ENCODE assay signal across 8 cellular contexts in genomic region chr10:29734980-29735627, GRCh38.
DNase-seq lines count a peak whose midpoint lies in the region; ATAC-seq and TF ChIP-seq lines count a peak whose summit lies in the region.

No MANE protein-coding gene starts in this region.

- peak overlapping the region; percentile 98 for H3K4me2 ChIP-seq in hepatocyte

- H3K4me3 ChIP-seq in AG10803 (ENCODE audit: low read length): peak overlapping the region; percentile 62
- peak overlapping the region; percentile 82 for H3K4me3 ChIP-seq in hepatocyte
- H3K4me3 ChIP-seq in skeletal muscle cell (ENCODE audit: low read depth, low read length): peak overlapping the region; percentile 75

- H2AFZ ChIP-seq in hepatocyte: peak overlapping the region; percentile 66

- DNase-seq in AG10803 (ENCODE audit: low read depth): no peak
- peak; percentile 29 for DNase-seq in amniotic stem cell (lab: John Stamatoyannopoulos, UW)
- DNase-seq in hepatocyte (ENCODE audit: low spot score): peak; percentile 71
- no peak for DNase-seq in skeletal muscle cell (ENCODE audit: low read depth)
- no peak for DNase-seq in DMS153 treated with DMSO at 0.1 percent for 48 hours (lab: John Stamatoyannopoulos, UW; ENCODE audit: unreplicated experiment)

- under 1% methylated on average over 40 of the region's 77 CpGs for WGBS in hepatocyte (ENCODE audit: low lambda C conversion rate, missing lambda C conversion rate)

- no peaks in the 10 kb centered on the region for H3K9me2 ChIP-seq in hepatocyte (replicated peaks; ENCODE audit: insufficient read depth)

- ATAC-seq in GM19025 (IDR thresholded peaks at IDR 0.05; ENCODE audit: low read depth, unreplicated experiment) (peak; percentile 54), HG03175 (IDR thresholded peaks at IDR 0.05; ENCODE audit: unreplicated experiment) (peak; percentile 41), SK-N-SH treated with all-trans-retinoic acid at 6 μM for 48 hours (peak; percentile 14)

- no peaks in the 10 kb centered on the region for H3K36me3 ChIP-seq in hepatocyte (replicated peaks; ENCODE audit: insufficient read depth, low read depth)

- peaks cover 20% of the 10 kb centered on the region for H3K4me1 ChIP-seq in hepatocyte (ENCODE audit: insufficient read depth)

- peak overlapping the region; percentile 91 for H3K27ac ChIP-seq in hepatocyte

- H4K20me1 ChIP-seq in hepatocyte (ENCODE audit: insufficient read depth, poor library complexity, severe bottlenecking): peaks cover 29% of the 10 kb centered on the region

- no peak for TF ChIP-seq CTCF in AG10803 (conservative IDR thresholded peaks at IDR 0.05; ENCODE audit: low read length)
- no peak for TF ChIP-seq CTCF in hepatocyte (IDR thresholded peaks at IDR 0.05; ENCODE audit: poor library complexity)

- H3K9me3 ChIP-seq in hepatocyte (ENCODE audit: low read depth): no peaks in the 10 kb centered on the region

- no peaks in the 10 kb centered on the region for H3K27me3 ChIP-seq in hepatocyte

- H3K79me2 ChIP-seq in hepatocyte: peaks cover 49% of the 10 kb centered on the region

TF ChIP-seq in SK-N-SH treated with all-trans-retinoic acid at 6 μM for 48 hours, 23 proteins besides CTCF, POLR2A, EP300 and RAD21:
- TF ChIP-seq TCF4 (CRISPR knock-in tag; IDR thresholded peaks at IDR 0.05; ENCODE audit: borderline replicate concordance) (no peak), ARNTL (CRISPR knock-in tag; IDR thresholded peaks at IDR 0.05; ENCODE audit: borderline replicate concordance, low read depth) (no peak), ESRRG (CRISPR knock-in tag; IDR thresholded peaks at IDR 0.05) (no peak), TOX (CRISPR knock-in tag; IDR thresholded peaks at IDR 0.05; ENCODE audit: borderline replicate concordance) (no peak), CREB5 (CRISPR knock-in tag; IDR thresholded peaks at IDR 0.05; ENCODE audit: low read depth) (no peak), PATZ1 (CRISPR knock-in tag; IDR thresholded peaks at IDR 0.05; ENCODE audit: borderline replicate concordance) (no peak), GLIS3 (CRISPR knock-in tag; IDR thresholded peaks at IDR 0.05) (no peak), ISL1 (CRISPR knock-in tag; IDR thresholded peaks at IDR 0.05) (no peak), ZNF565 (CRISPR knock-in tag; conservative IDR thresholded peaks at IDR 0.05; ENCODE audit: low read depth) (no peak), ZFP3 (CRISPR knock-in tag; IDR thresholded peaks at IDR 0.05) (no peak), ZNF8 (CRISPR knock-in tag; IDR thresholded peaks at IDR 0.05) (no peak), ZC3H10 (CRISPR knock-in tag; IDR thresholded peaks at IDR 0.05) (no peak), ZFP30 (CRISPR knock-in tag; IDR thresholded peaks at IDR 0.05) (no peak)
- TF ChIP-seq, protein P1, sequence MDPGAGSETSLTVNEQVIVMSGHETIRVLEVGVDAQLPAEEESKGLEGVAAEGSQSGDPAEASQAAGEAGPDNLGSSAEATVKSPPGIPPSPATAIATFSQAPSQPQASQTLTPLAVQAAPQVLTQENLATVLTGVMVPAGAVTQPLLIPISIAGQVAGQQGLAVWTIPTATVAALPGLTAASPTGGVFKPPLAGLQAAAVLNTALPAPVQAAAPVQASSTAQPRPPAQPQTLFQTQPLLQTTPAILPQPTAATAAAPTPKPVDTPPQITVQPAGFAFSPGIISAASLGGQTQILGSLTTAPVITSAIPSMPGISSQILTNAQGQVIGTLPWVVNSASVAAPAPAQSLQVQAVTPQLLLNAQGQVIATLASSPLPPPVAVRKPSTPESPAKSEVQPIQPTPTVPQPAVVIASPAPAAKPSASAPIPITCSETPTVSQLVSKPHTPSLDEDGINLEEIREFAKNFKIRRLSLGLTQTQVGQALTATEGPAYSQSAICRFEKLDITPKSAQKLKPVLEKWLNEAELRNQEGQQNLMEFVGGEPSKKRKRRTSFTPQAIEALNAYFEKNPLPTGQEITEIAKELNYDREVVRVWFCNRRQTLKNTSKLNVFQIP (CRISPR knock-in tag; IDR thresholded peaks at IDR 0.05; ENCODE audit: borderline replicate concordance, low read depth): no peak
- TF ChIP-seq, protein P2, sequence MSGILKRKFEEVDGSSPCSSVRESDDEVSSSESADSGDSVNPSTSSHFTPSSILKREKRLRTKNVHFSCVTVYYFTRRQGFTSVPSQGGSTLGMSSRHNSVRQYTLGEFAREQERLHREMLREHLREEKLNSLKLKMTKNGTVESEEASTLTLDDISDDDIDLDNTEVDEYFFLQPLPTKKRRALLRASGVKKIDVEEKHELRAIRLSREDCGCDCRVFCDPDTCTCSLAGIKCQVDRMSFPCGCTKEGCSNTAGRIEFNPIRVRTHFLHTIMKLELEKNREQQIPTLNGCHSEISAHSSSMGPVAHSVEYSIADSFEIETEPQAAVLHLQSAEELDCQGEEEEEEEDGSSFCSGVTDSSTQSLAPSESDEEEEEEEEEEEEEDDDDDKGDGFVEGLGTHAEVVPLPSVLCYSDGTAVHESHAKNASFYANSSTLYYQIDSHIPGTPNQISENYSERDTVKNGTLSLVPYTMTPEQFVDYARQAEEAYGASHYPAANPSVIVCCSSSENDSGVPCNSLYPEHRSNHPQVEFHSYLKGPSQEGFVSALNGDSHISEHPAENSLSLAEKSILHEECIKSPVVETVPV (CRISPR knock-in tag; IDR thresholded peaks at IDR 0.05): no peak

Comparison
In these comparisons a context has a peak if more than half of its experiments do, and no peak if none do; other contexts are left out.
1. DNase-seq: peak in amniotic stem cell (single experiment) and hepatocyte (single experiment); none in AG10803 (single experiment), skeletal muscle cell (single experiment) and DMS153 treated with DMSO at 0.1 percent for 48 hours (single experiment).
2. Peak in every context shown above with its lines, with median percentiles within 50 percentile points of each other: H3K4me3 ChIP-seq and ATAC-seq.